2 cellular contexts compared by ENCODE assay signal in the genomic region with DNA sequence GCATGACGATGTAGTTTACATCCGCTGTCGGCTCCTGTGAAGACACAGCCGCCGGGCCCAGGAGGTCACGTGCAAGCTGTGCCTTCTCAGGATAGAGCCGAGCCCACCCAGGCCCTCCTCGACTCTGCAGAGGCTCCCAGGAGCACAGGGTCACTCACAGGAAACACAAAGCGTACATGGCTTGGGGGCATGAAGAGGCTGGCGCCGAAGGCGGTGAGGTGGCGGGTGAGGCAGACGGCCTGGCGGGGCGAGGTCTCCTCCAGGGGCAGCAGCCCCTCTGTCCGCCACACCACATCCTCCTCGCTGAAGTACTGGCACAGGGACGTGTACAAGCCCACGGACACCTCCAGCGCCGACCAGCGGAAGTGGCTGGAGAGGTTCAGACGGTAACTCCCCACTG. TPM values are rescaled to one million over a fixed set of nuclear protein-coding genes. Genes with fewer than 3 reads are reported as not detected.
"Had no signal": no experiment of that assay in that cellular context is flagged by ENCODE, and none has a peak within 500 bp of the region (broad histone marks: within the 10 kb centered on the region; RNA-seq: fewer than 3 reads in every experiment).

No MANE protein-coding gene starts in this region.

RNA-seq across cellular contexts. Expression of gene NPIPA8, which starts 2.7 kb away (rescaled TPM):
- total RNA-seq: LHCN-M2, PC-3 had no signal
